In the genomic region with DNA sequence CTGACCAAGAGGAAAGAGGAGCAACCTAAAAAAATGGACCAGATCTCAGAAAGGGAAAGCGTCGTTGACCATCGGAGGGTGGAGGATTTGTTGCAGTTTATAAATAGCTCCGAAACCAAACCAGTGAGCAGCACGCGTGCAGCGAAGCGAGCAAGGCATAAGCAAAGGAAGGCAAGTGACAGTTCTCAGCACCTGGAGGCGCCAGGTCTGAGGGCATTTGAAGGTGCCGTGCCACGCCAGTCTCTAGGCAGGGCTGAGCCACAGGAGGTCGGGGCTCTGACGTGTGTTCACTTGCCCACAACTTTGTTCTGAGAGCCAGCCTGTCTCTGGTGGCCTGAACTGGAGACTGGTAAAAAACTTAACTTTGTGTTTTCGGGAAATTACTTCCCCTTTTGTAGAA, we compare ENCODE assay signal across 10 cellular contexts. TPM values are rescaled to one million over a fixed set of nuclear protein-coding genes. Genes with fewer than 3 reads are reported as not detected.
DNase-seq lines count a peak whose midpoint lies in the region; ATAC-seq and TF ChIP-seq lines count a peak whose summit lies in the region.
"Had no signal": no experiment of that assay in that cellular context is flagged by ENCODE, and none has a peak within 500 bp of the region (broad histone marks: within the 10 kb centered on the region; RNA-seq: fewer than 3 reads in every experiment).

No MANE protein-coding gene starts in this region.

- H3K27ac ChIP-seq in esophagus squamous epithelium (no peak overlapping the region), mammary epithelial cell (ENCODE audit: insufficient read depth, low read depth, low read length) (no peak overlapping the region), uterus (no peak overlapping the region)
- H3K27ac ChIP-seq: upper lobe of left lung had no signal

- DNase-seq in esophagus squamous epithelium (lab: John Stamatoyannopoulos, UW) (peak; percentile 18), RPMI8226 (no peak), mammary epithelial cell (no peak), uterus (no peak), NCI-H82 treated with DMSO at 0.1 percent for 48 hours (lab: John Stamatoyannopoulos, UW; ENCODE audit: unreplicated experiment) (no peak)
- DNase-seq: activated CD4-positive, alpha-beta T cell treated with anti-CD3 and anti-CD28 coated beads, Interleukin-2, amount 50 U/mL, for 48 hours; upper lobe of left lung had no signal

- H3K36me3 ChIP-seq in esophagus squamous epithelium = peaks cover 27 to 100% (median 52%) of the 10 kb centered on the region in 3 donors
- peaks cover 24% of the 10 kb centered on the region for H3K36me3 ChIP-seq in mammary epithelial cell (ENCODE audit: insufficient read depth, low read length)
- no peaks in the 10 kb centered on the region for H3K36me3 ChIP-seq in uterus

- H3K9ac ChIP-seq in mammary epithelial cell (ENCODE audit: insufficient read depth, low read length) = no peak overlapping the region

- no peaks in the 10 kb centered on the region for H4K20me1 ChIP-seq in mammary epithelial cell (ENCODE audit: insufficient read depth, low read length)

- intact Hi-C loops in esophagus squamous epithelium (cut with DNase I) = no loop called here
- intact Hi-C loops in mammary epithelial cell (cut with micrococcal nuclease) = no loop called here
- intact Hi-C loops in uterus (cut with DNase I; ENCODE audit: low total_unique reads) = no loop called here

- H3K4me1 ChIP-seq in esophagus squamous epithelium (no peaks in the 10 kb centered on the region), mammary epithelial cell (ENCODE audit: insufficient read depth, low read length) (no peaks in the 10 kb centered on the region), uterus (no peaks in the 10 kb centered on the region)
- H3K4me1 ChIP-seq: upper lobe of left lung had no signal

- no peak overlapping the region for H3K4me2 ChIP-seq in mammary epithelial cell (ENCODE audit: insufficient read depth, low read depth, low read length)

- BruUV-seq in mammary epithelial cell (replicated peaks; lab: Mats Ljungman, UMichigan) = no TSS peak

- TF ChIP-seq CTCF in esophagus squamous epithelium (IDR thresholded peaks at IDR 0.05) (no peak), mammary epithelial cell (conservative IDR thresholded peaks at IDR 0.05 in 1 of 2, IDR thresholded peaks at IDR 0.05 in 1 of 2; ENCODE audit: extremely low read depth in 1 of 2, insufficient read depth in 1 of 2, low read depth in 1 of 2, low read length in 2 of 2) (no peak), uterus (IDR thresholded peaks at IDR 0.05) (no peak)

- CTCF ChIA-PET in mammary epithelial cell (lab: Charles Lee; ENCODE audit: low non-redundant PET) = no interaction called here

- TF ChIP-seq POLR2A in esophagus squamous epithelium (IDR thresholded peaks at IDR 0.05) (no peak), uterus (IDR thresholded peaks at IDR 0.05) (no peak)

- no peak overlapping the region for H2AFZ ChIP-seq in mammary epithelial cell (ENCODE audit: low read depth, low read length)

- 74 to 82% methylated on average over 14 of the region's 14 CpGs for WGBS in esophagus squamous epithelium, 2 donors
- WGBS in mammary epithelial cell (ENCODE audit: low coverage, missing lambda C conversion rate) = 94% methylated on average over 14 of the region's 14 CpGs

- no peaks in the 10 kb centered on the region for H3K79me2 ChIP-seq in mammary epithelial cell (ENCODE audit: insufficient read depth, low read length)

- dilution Hi-C loops in mammary epithelial cell (cut with HindIII; ENCODE audit: low sequenced_read_pairs) = no loop called here

- H3K4me3 ChIP-seq in esophagus squamous epithelium (no peak overlapping the region), mammary epithelial cell (replicated peaks in 1 of 3; ENCODE audit: insufficient read depth in 1 of 3, low read depth in 2 of 3, low read length in 3 of 3) (no peak overlapping the region), uterus (no peak overlapping the region)
- H3K4me3 ChIP-seq: upper lobe of left lung had no signal

- H3K9me3 ChIP-seq in esophagus squamous epithelium (no peaks in the 10 kb centered on the region), mammary epithelial cell (replicated peaks; ENCODE audit: insufficient read depth, low read length) (no peaks in the 10 kb centered on the region), uterus (no peaks in the 10 kb centered on the region)
- H3K9me3 ChIP-seq: upper lobe of left lung had no signal

- in situ Hi-C loops in mammary epithelial cell (cut with MboI; ENCODE audit: low sequenced_read_pairs in 2 of 2) = no loop called here

- H3K27me3 ChIP-seq in esophagus squamous epithelium = no peaks in the 10 kb centered on the region
- no peaks in the 10 kb centered on the region for H3K27me3 ChIP-seq in mammary epithelial cell (ENCODE audit: insufficient read depth, low read length)
- H3K27me3 ChIP-seq in uterus = no peaks in the 10 kb centered on the region
- H3K27me3 ChIP-seq: upper lobe of left lung had no signal

- ATAC-seq in GM18520 (IDR thresholded peaks at IDR 0.05; ENCODE audit: unreplicated experiment) (peak; percentile 92), GM21576 (IDR thresholded peaks at IDR 0.05; ENCODE audit: unreplicated experiment) (peak; percentile 91), HG03442 (IDR thresholded peaks at IDR 0.05; ENCODE audit: unreplicated experiment) (peak; percentile 90)

RNA-seq across cellular contexts. Expression of a gene that starts 59.7 kb away (rescaled TPM):
- total RNA-seq in esophagus squamous epithelium (10 to 100 TPM; 40.1 to 58.2 (median 45.5) TPM), mammary epithelial cell (10 to 100 TPM; 21.8 to 32.5 TPM), uterus (10 to 100 TPM; 27.6 to 50.0 (median 36.1) TPM)
- polyA plus RNA-seq in mammary epithelial cell = 22.9 TPM
- polyA minus RNA-seq in mammary epithelial cell = 10.9 TPM
